In the genomic region with DNA sequence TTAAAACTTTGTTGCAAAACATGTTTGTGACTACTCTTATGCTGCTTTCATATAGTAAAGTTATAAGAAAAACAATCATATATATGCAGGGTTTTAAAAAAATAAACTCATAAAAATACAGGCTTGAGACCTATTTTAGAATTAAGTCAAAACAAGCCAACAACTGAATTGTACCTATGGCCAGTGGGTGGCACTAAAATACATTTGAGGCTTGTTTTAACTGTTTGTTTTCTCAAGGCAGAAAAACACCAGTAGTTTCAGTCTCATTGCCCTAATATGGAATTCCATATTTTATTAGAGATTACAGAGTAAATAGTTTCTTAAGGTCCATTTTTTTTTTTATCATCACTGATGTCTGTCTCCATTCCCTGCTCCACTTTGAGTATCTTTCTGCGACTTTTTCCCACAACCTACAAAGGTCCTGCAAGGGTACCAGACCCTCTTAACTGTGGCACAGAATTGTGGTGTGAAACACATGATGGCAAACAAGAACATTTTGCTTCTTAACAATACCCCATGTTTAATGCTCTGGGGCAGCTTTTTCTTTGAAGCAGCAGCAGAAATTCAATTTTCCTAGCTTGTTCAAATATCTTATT, we compare ENCODE assay signal across 8 cellular contexts. TPM values are rescaled to one million over a fixed set of nuclear protein-coding genes. Genes with fewer than 3 reads are reported as not detected.
DNase-seq lines count a peak whose midpoint lies in the region; ATAC-seq and TF ChIP-seq lines count a peak whose summit lies in the region.

No MANE protein-coding gene starts in this region.

- H3K4me3 Mint-ChIP-seq in mesothelial cell of epicardium = no peak overlapping the region

- no peak overlapping the region for H3K4me3 ChIP-seq in GM12865 (ENCODE audit: low read depth, low read length)

- peak; percentile 60 for TF ChIP-seq CTCF in AG09319 (IDR thresholded peaks at IDR 0.05; ENCODE audit: low read depth, low read length)
- TF ChIP-seq CTCF in GM12865 (IDR thresholded peaks at IDR 0.05; ENCODE audit: insufficient read depth, low read depth, low read length, missing control alignments) = peak; percentile 29
- TF ChIP-seq CTCF in mesothelial cell of epicardium (IDR thresholded peaks at IDR 0.05; ENCODE audit: unreplicated experiment) = no peak

- H3K27me3 Mint-ChIP-seq in mesothelial cell of epicardium (ENCODE audit: low read depth) = no peaks in the 10 kb centered on the region

- H3K9me3 Mint-ChIP-seq in mesothelial cell of epicardium = no peaks in the 10 kb centered on the region

- H3K27ac Mint-ChIP-seq in mesothelial cell of epicardium = peak overlapping the region; percentile 68

- DNase-seq in AG09319 (ENCODE audit: extremely low read depth, low read depth) (peak; percentile 34), GM12865 (ENCODE audit: low read depth) (peak; percentile 26), NCI-H2171 (lab: John Stamatoyannopoulos, UW) (peak; percentile 57), mesothelial cell of epicardium (ENCODE audit: low spot score in 2 of 2, unreplicated experiment in 2 of 2) (no peak), COLO668 (lab: John Stamatoyannopoulos, UW; ENCODE audit: unreplicated experiment) (no peak), KG1 (lab: John Stamatoyannopoulos, UW) (no peak)
- DNase-seq in central memory CD4-positive, alpha-beta T cell = peak; percentile 35

- H3K4me1 Mint-ChIP-seq in mesothelial cell of epicardium = peaks cover 9% of the 10 kb centered on the region

- ATAC-seq in GM18498 (IDR thresholded peaks at IDR 0.05; ENCODE audit: unreplicated experiment) = no peak

- no peaks in the 10 kb centered on the region for H3K36me3 Mint-ChIP-seq in mesothelial cell of epicardium

RNA-seq across cellular contexts. Expression of a gene that starts 8.5 kb away (rescaled TPM):
- total RNA-seq in mesothelial cell of epicardium = 1.3 to 2.7 TPM (median 1.5 TPM) in 3 replicates

RNA-seq across cellular contexts. Expression of a gene that starts 29.6 kb away (rescaled TPM):
- 77.2 to 77.8 TPM (median 77.2 TPM) in 3 replicates for total RNA-seq in mesothelial cell of epicardium

RNA-seq across cellular contexts. Expression of a gene that starts 46.7 kb away (rescaled TPM):
- 21.0 to 21.4 TPM (median 21.2 TPM) in 3 replicates for total RNA-seq in mesothelial cell of epicardium

Comparison
In these comparisons a context has a peak if more than half of its experiments do, and no peak if none do; other contexts are left out.
1. DNase-seq: peak in AG09319 (single experiment), GM12865 (single experiment), NCI-H2171 (single experiment) and central memory CD4-positive, alpha-beta T cell (single experiment); none in mesothelial cell of epicardium (0 of 2), COLO668 (single experiment) and KG1 (single experiment).